Comparison of ENCODE assay signal across 8 cellular contexts in genomic region chr17:4485676-4486646, GRCh38. TPM values are rescaled to one million over a fixed set of nuclear protein-coding genes. Genes with fewer than 3 reads are reported as not detected.
DNase-seq lines count a peak whose midpoint lies in the region; ATAC-seq and FAIRE-seq lines count a peak whose summit lies in the region.
"Had no signal": no experiment of that assay in that cellular context is flagged by ENCODE, and none has a peak within 500 bp of the region (broad histone marks: within the 10 kb centered on the region; RNA-seq: fewer than 3 reads in every experiment).

No MANE protein-coding gene starts in this region.

- no peak overlapping the region for H3K4me2 ChIP-seq in neuronal stem cell (ENCODE audit: insufficient read depth, low read length, poor library complexity, severe bottlenecking)

- H3K27me3 ChIP-seq in neuronal stem cell (ENCODE audit: control insufficient read depth in 3 of 3, insufficient read depth in 3 of 3, low read depth in 1 of 3, low read length in 3 of 3): peaks cover 0 to 23% (median 0%) of the 10 kb centered on the region in 3 experiments

- H3K4me3 ChIP-seq in neuronal stem cell (ENCODE audit: low read length in 2 of 2): no peak overlapping the region

- H2BK120ac ChIP-seq in neuronal stem cell (ENCODE audit: low read depth, low read length): no peak overlapping the region

- H3K36me3 ChIP-seq in neuronal stem cell (replicated peaks in 1 of 2; ENCODE audit: control insufficient read depth in 2 of 2, insufficient read depth in 2 of 2, low read length in 2 of 2): no peaks in the 10 kb centered on the region

- no CpG with 5 or more reads among the region's 31 CpGs for WGBS in neuronal stem cell (ENCODE audit: extremely low coverage in 2 of 2, insufficient read length in 2 of 2, insufficient replicate concordance in 1 of 2), 2 donors

- ATAC-seq in activated CD4-positive, CD25-positive, alpha-beta regulatory T cell treated with anti-CD3 and anti-CD28 coated beads, Interleukin-2, amount 50 U/mL, for 24 hours: peak; percentile 92 to 95
- ATAC-seq in stimulated activated naive CD8-positive, alpha-beta T cell treated with anti-CD3 and anti-CD28 coated beads, Interleukin-15, Interleukin-2, amounts not matched to agents 100 U/mL and 50 U/mL, for 24 hours: peak; percentile 84

- no peak overlapping the region for H2AFZ ChIP-seq in neuronal stem cell (ENCODE audit: low read length)

- H3K14ac ChIP-seq in neuronal stem cell (ENCODE audit: low read length): peak overlapping the region; percentile 63

- DNase-seq in activated effector memory CD4-positive, alpha-beta T cell treated with anti-CD3 and anti-CD28 coated beads, Interleukin-2, amount 50 U/mL, for 16 hours: peak; percentile 84
- DNase-seq in neuronal stem cell (ENCODE audit: low spot score) (no peak), COLO829 (ENCODE audit: low spot score) (no peak), NCI-H446 (lab: John Stamatoyannopoulos, UW) (no peak), RCC 7860 (ENCODE audit: low spot score) (no peak)
- DNase-seq in stimulated activated naive CD8-positive, alpha-beta T cell treated with anti-CD3 and anti-CD28 coated beads, Interleukin-15, Interleukin-2, amounts not matched to agents 100 U/mL and 50 U/mL, for 24 hours: peak; percentile 64
- DNase-seq: NCI-H2171 treated with DMSO at 0.1 percent for 48 hours had no signal

- H3K9ac ChIP-seq in neuronal stem cell (ENCODE audit: low read depth, low read length, poor library complexity): no peak overlapping the region

- no peak for FAIRE-seq in RCC 7860 (lab: Jason Lieb, UNC)

- H3K27ac ChIP-seq in neuronal stem cell (replicated peaks; ENCODE audit: low read length): no peak overlapping the region

- no peaks in the 10 kb centered on the region for H3K79me1 ChIP-seq in neuronal stem cell (ENCODE audit: low read depth, low read length)

- H3K4me1 ChIP-seq in neuronal stem cell (ENCODE audit: control insufficient read depth in 2 of 2, insufficient read depth in 1 of 2, low read depth in 1 of 2, low read length in 2 of 2): peaks cover 5 to 6% of the 10 kb centered on the region in 2 donors

- no peak overlapping the region for H3K4ac ChIP-seq in neuronal stem cell (ENCODE audit: low read length)

- H4K8ac ChIP-seq in neuronal stem cell (ENCODE audit: low read depth, low read length): no peak overlapping the region

- peak overlapping the region; percentile 44 for H2BK15ac ChIP-seq in neuronal stem cell (ENCODE audit: low read length)

- no peak overlapping the region for H2BK5ac ChIP-seq in neuronal stem cell (ENCODE audit: low read length)

- H2AK5ac ChIP-seq in neuronal stem cell (ENCODE audit: low read depth, low read length): peak overlapping the region; percentile 26

- no peak overlapping the region for H3K23ac ChIP-seq in neuronal stem cell (ENCODE audit: low read depth, low read length, poor library complexity)

- no peaks in the 10 kb centered on the region for H3K9me3 ChIP-seq in neuronal stem cell (replicated peaks in 1 of 2; ENCODE audit: control insufficient read depth in 2 of 2, insufficient read depth in 1 of 2, low read depth in 1 of 2, low read length in 2 of 2)

- no peak overlapping the region for H4K91ac ChIP-seq in neuronal stem cell (ENCODE audit: low read depth, low read length, poor library complexity)

- no peak overlapping the region for H2BK12ac ChIP-seq in neuronal stem cell (ENCODE audit: low read length)

- peak overlapping the region; percentile 71 for H3K18ac ChIP-seq in neuronal stem cell (ENCODE audit: low read length)

RNA-seq across cellular contexts. Expression of gene SPNS2, which starts 12.7 kb away (rescaled TPM):
- 0.54 TPM for polyA plus RNA-seq in neuronal stem cell (2013, experiment 1 of 2)
- polyA plus RNA-seq in neuronal stem cell (2013, experiment 2 of 2): 0.58 TPM

RNA-seq across cellular contexts. Expression of gene SPNS3, which starts 52.2 kb away (rescaled TPM):
- 0.03 TPM for polyA plus RNA-seq in neuronal stem cell (2013, experiment 1 of 2)
- polyA plus RNA-seq in neuronal stem cell (2013, experiment 2 of 2): not detected

Comparison
In these comparisons a context has a peak if more than half of its experiments do, and no peak if none do; other contexts are left out.
1. DNase-seq: peak in activated effector memory CD4-positive, alpha-beta T cell treated with anti-CD3 and anti-CD28 coated beads, Interleukin-2, amount 50 U/mL, for 16 hours (single experiment) and stimulated activated naive CD8-positive, alpha-beta T cell treated with anti-CD3 and anti-CD28 coated beads, Interleukin-15, Interleukin-2, amounts not matched to agents 100 U/mL and 50 U/mL, for 24 hours (single experiment); none in neuronal stem cell (single experiment), COLO829 (single experiment), NCI-H446 (0 of 2) and RCC 7860 (single experiment).